In genomic region chr10:60376221-60376620, GRCh38 we compare ENCODE assay signal across 28 cellular contexts.
"Had no signal": no experiment of that assay in that cellular context is flagged by ENCODE, and none has a peak within 500 bp of the region (broad histone marks: within the 10 kb centered on the region; RNA-seq: fewer than 3 reads in every experiment).

No MANE protein-coding gene starts in this region.

- H3K36me3 Mint-ChIP-seq: activated naive CD8-positive, alpha-beta T cell had no signal

- H3K27me3 ChIP-seq: brain microvascular endothelial cell, cardiac muscle cell had no signal

- DNase-seq: activated CD4-positive, alpha-beta memory T cell treated with anti-CD3 and anti-CD28 coated beads, Interleukin-2, amount 10 ng/mL, durations not matched to agents 7 days and 5 days; activated CD4-positive, alpha-beta T cell treated with anti-CD3 and anti-CD28 coated beads, Interleukin-2, amount 50 U/mL, for 1 hour; activated CD4-positive, CD25-positive, alpha-beta regulatory T cell; activated gamma-delta T cell; activated naive CD4-positive, alpha-beta T cell treated with anti-CD3 and anti-CD28 coated beads for 36 hours; activated T-cell treated with anti-CD3 and anti-CD28 coated beads for 4 hours; activated T-cell treated with anti-CD3 and anti-CD28 coated beads, Interleukin-2, amount 50 U/mL, for 48 hours; amygdala; brain microvascular endothelial cell; MM.1S; NCI-H1105; NCI-H1436; NCI-H1694 treated with DMSO at 0.1 percent for 48 hours; NCI-H2029 treated with DMSO at 0.1 percent for 48 hours; NCI-H345; NCI-H510A; NCI-H526 treated with DMSO at 0.1 percent for 48 hours; NCI-H82; OCI-M1; RPMI8226; T-helper 9 cell had no signal

- H3K4me3 ChIP-seq: cardiac muscle cell, SK-N-MC had no signal

- H3K27ac Mint-ChIP-seq: activated CD4-positive, alpha-beta memory T cell treated with anti-CD3 and anti-CD28 coated beads, Interleukin-2, amount 10 ng/mL, durations not matched to agents 7 days and 5 days; activated naive CD4-positive, alpha-beta T cell treated with anti-CD3 and anti-CD28 coated beads for 36 hours; activated naive CD8-positive, alpha-beta T cell; activated T-helper 17 cell treated with anti-CD3 and anti-CD28 coated beads, Interleukin-2, amount 50 U/mL, for 72 hours; T-helper 1 cell treated with Interleukin-12 subunit alpha and Interleukin-12 subunit beta and Interleukin-4 antibody, amounts not matched to agents 30 μg/mL and 1 μg/mL, for 36 hours had no signal

- H3K27me3 Mint-ChIP-seq: activated CD4-positive, alpha-beta memory T cell treated with anti-CD3 and anti-CD28 coated beads, Interleukin-2, amount 10 ng/mL, durations not matched to agents 7 days and 5 days; activated naive CD8-positive, alpha-beta T cell; activated T-helper 17 cell treated with anti-CD3 and anti-CD28 coated beads, Interleukin-2, amount 50 U/mL, for 72 hours had no signal

- H3K9me3 Mint-ChIP-seq: activated CD4-positive, alpha-beta memory T cell treated with anti-CD3 and anti-CD28 coated beads, Interleukin-2, amount 10 ng/mL, durations not matched to agents 7 days and 5 days; activated naive CD4-positive, alpha-beta T cell treated with anti-CD3 and anti-CD28 coated beads for 36 hours; activated T-helper 17 cell treated with anti-CD3 and anti-CD28 coated beads, Interleukin-2, amount 50 U/mL, for 72 hours; T-helper 1 cell treated with Interleukin-12 subunit alpha and Interleukin-12 subunit beta and Interleukin-4 antibody, amounts not matched to agents 30 μg/mL and 1 μg/mL, for 36 hours had no signal

- H3K27ac ChIP-seq: brain microvascular endothelial cell, cardiac muscle cell, SK-N-MC had no signal

- H3K4me3 Mint-ChIP-seq: activated CD4-positive, alpha-beta memory T cell treated with anti-CD3 and anti-CD28 coated beads, Interleukin-2, amount 10 ng/mL, durations not matched to agents 7 days and 5 days; activated naive CD4-positive, alpha-beta T cell treated with anti-CD3 and anti-CD28 coated beads for 36 hours; activated naive CD8-positive, alpha-beta T cell; activated T-helper 17 cell treated with anti-CD3 and anti-CD28 coated beads, Interleukin-2, amount 50 U/mL, for 72 hours; T-helper 1 cell treated with Interleukin-12 subunit alpha and Interleukin-12 subunit beta and Interleukin-4 antibody, amounts not matched to agents 30 μg/mL and 1 μg/mL, for 36 hours had no signal

- H3K36me3 ChIP-seq: brain microvascular endothelial cell, cardiac muscle cell had no signal

- ATAC-seq: activated T-helper 17 cell treated with anti-CD3 and anti-CD28 coated beads, Interleukin-2, amount 50 U/mL, for 72 hours; Panc1; Right ventricle myocardium inferior had no signal
